In the genomic region with DNA sequence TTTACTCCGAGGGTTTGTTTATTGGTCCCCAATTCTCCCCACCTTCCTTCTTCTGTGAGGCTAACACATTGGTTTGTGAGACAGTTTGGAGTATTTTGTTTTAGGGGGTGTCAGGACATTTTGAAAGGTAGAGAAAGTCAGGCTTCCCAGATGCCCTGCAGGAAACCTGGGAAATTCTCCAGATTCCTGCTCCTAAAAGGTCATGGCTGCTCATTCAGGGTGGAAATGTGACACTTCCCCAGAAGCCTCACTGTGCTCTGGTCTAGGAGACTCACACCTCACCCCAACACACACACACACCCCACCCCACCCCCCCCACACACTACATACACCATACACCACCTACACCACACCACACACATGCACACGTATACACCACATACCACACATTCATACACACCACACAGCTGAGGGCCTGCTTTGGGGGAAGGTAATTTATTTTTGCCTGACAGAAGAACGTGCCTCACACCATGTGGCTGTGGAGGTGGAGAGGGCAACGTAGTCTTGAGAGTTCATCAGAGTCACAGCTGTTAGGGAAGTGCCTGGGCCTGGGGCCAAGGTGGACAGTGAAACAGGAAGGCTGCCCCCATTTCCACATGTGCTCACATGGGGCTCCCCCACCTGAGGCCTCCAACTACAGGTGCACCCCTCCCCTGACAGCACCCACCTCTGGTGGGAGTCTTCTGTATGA, we compare ENCODE assay signal across 8 cellular contexts. TPM values are rescaled to one million over a fixed set of nuclear protein-coding genes. Genes with fewer than 3 reads are reported as not detected.
DNase-seq lines count a peak whose midpoint lies in the region; ATAC-seq and TF ChIP-seq lines count a peak whose summit lies in the region.

No MANE protein-coding gene starts in this region.

- H3K4me3 ChIP-seq in testis (no peak overlapping the region), Caco-2 (ENCODE audit: low read depth, low read length) (no peak overlapping the region), Karpas-422 (ENCODE audit: low read length) (no peak overlapping the region)

- DNase-seq in GM13976 (ENCODE audit: low spot score), result peak; percentile 67
- DNase-seq in OCI-M1 (lab: John Stamatoyannopoulos, UW), result peak; percentile 46
- DNase-seq in left cardiac atrium, result peak; percentile 51
- peak; percentile 47 for DNase-seq in testis
- no peak for DNase-seq in Caco-2
- DNase-seq in Karpas-422, result no peak
- no peak for DNase-seq in NCI-H2107 (lab: John Stamatoyannopoulos, UW)

- no peak for TF ChIP-seq CTCF in GM13976 (IDR thresholded peaks at IDR 0.05; ENCODE audit: borderline replicate concordance, control extremely low read depth, extremely low read depth, insufficient read depth, missing control alignments)
- TF ChIP-seq CTCF in testis (IDR thresholded peaks at IDR 0.05), result no peak
- no peak for TF ChIP-seq CTCF in Caco-2 (IDR thresholded peaks at IDR 0.05; ENCODE audit: insufficient read depth in 1 of 2, low read depth in 1 of 2, low read length in 1 of 2, severe bottlenecking in 1 of 2, unreplicated experiment in 1 of 2)

- peaks cover 37% of the 10 kb centered on the region for H3K4me1 ChIP-seq in testis
- no peaks in the 10 kb centered on the region for H3K4me1 ChIP-seq in Caco-2
- H3K4me1 ChIP-seq in Karpas-422 (ENCODE audit: low read length), result peaks cover 16% of the 10 kb centered on the region

- no peaks in the 10 kb centered on the region for H3K4me1 Mint-ChIP-seq in Caco-2 (ENCODE audit: low read depth, unreplicated experiment)

- no peaks in the 10 kb centered on the region for H3K36me3 ChIP-seq in testis (ENCODE audit: low read depth, missing control alignments)
- no peaks in the 10 kb centered on the region for H3K36me3 ChIP-seq in Caco-2 (ENCODE audit: control insufficient read depth, insufficient read depth, low read length)
- no peaks in the 10 kb centered on the region for H3K36me3 ChIP-seq in Karpas-422 (ENCODE audit: insufficient read depth, low read length)

- no peaks in the 10 kb centered on the region for H3K36me3 Mint-ChIP-seq in Caco-2 (ENCODE audit: insufficient read depth, unreplicated experiment)

- H3K4me2 ChIP-seq in Karpas-422 (ENCODE audit: low read depth, low read length, poor library complexity, severe bottlenecking), result no peak overlapping the region

- H3K27me3 ChIP-seq in testis (no peaks in the 10 kb centered on the region), Caco-2 (replicated peaks; ENCODE audit: control insufficient read depth, insufficient read depth, low read length) (no peaks in the 10 kb centered on the region), Karpas-422 (ENCODE audit: low read length) (no peaks in the 10 kb centered on the region)

- no peak overlapping the region for H2AFZ ChIP-seq in Karpas-422 (ENCODE audit: low read length)

- H3K4me3 Mint-ChIP-seq in Caco-2 (ENCODE audit: unreplicated experiment), result no peak overlapping the region

- no peak overlapping the region for H3K27ac ChIP-seq in testis
- H3K27ac ChIP-seq in Karpas-422 (ENCODE audit: low read length), result no peak overlapping the region

- no peak for TF ChIP-seq POLR2A in testis (IDR thresholded peaks at IDR 0.05)

- H3K9me3 Mint-ChIP-seq in Caco-2 (ENCODE audit: unreplicated experiment), result no peaks in the 10 kb centered on the region

- no peaks in the 10 kb centered on the region for H3K27me3 Mint-ChIP-seq in Caco-2 (ENCODE audit: insufficient read depth, unreplicated experiment)

- H4K20me1 ChIP-seq in Karpas-422 (ENCODE audit: insufficient read depth, low read depth, low read length), result no peaks in the 10 kb centered on the region

- in situ Hi-C loops in GM13976 (cut with MboI; ENCODE audit: low sequenced_read_pairs, unreplicated experiment), result no loop called here

- POLR2A ChIA-PET in Caco-2 (lab: Charles Lee), result no interaction called here

- WGBS in testis, 2 donors, result 49 to 59% methylated on average over 4 of the region's 4 CpGs

- ATAC-seq in HG02588 (IDR thresholded peaks at IDR 0.05; ENCODE audit: unreplicated experiment) (peak; percentile 60), left cardiac atrium (peak in 1 of 2 donors; percentile 2)

- H3K27ac Mint-ChIP-seq in Caco-2 (ENCODE audit: unreplicated experiment), result no peak overlapping the region

- no peak overlapping the region for H3K9ac ChIP-seq in Karpas-422 (ENCODE audit: low read length)

- CTCF ChIA-PET in Caco-2 (lab: Charles Lee), result no interaction called here

- intact Hi-C loops in left cardiac atrium (cut with DNase I) (no loop called here), testis (cut with DNase I; ENCODE audit: low total_unique reads) (no loop called here), Caco-2 (cut with micrococcal nuclease; ENCODE audit: unreplicated experiment) (no loop called here)

- H3K9me3 ChIP-seq in testis (no peaks in the 10 kb centered on the region), Caco-2 (no peaks in the 10 kb centered on the region), Karpas-422 (ENCODE audit: low read length) (no peaks in the 10 kb centered on the region)

- no peaks in the 10 kb centered on the region for H3K9me2 ChIP-seq in Karpas-422 (replicated peaks; ENCODE audit: insufficient read depth, low read length)

- BruUV-seq in Caco-2 (replicated peaks; lab: Mats Ljungman, UMichigan), result no TSS peak

- H3K79me2 ChIP-seq in Karpas-422 (ENCODE audit: low read length), result no peaks in the 10 kb centered on the region

RNA-seq across cellular contexts. Expression of gene LIMD1, which starts 40.4 kb away (rescaled TPM):
- total RNA-seq in left cardiac atrium (10 to 100 TPM; 20.5 to 22.8 TPM), testis (10 to 100 TPM; 22.9 to 38.4 TPM), Caco-2 (2022) (28.4 and 31.3 TPM in 2 replicates)
- polyA plus RNA-seq in testis (ENCODE audit: insufficient read depth, low read depth, low replicate concordance), result 9.7 TPM
- 3.5 and 5.7 TPM in 2 replicates for total RNA-seq in Karpas-422 (2014; rRNA removed; shearing (Covaris generic); ENCODE audit: low replicate concordance)

Comparison
In these comparisons a context has a peak if more than half of its experiments do, and no peak if none do; other contexts are left out.
1. DNase-seq: peak in GM13976 (single experiment), OCI-M1 (single experiment), left cardiac atrium (single experiment) and testis (single experiment); none in Caco-2 (0 of 2), Karpas-422 (single experiment) and NCI-H2107 (single experiment).